In genomic region chr5:21573915-21574314, GRCh38 we compare ENCODE assay signal across 24 cellular contexts.
DNase-seq lines count a peak whose midpoint lies in the region; ATAC-seq and TF ChIP-seq lines count a peak whose summit lies in the region.
"Had no signal": no experiment of that assay in that cellular context is flagged by ENCODE, and none has a peak within 500 bp of the region (broad histone marks: within the 10 kb centered on the region; RNA-seq: fewer than 3 reads in every experiment).

No MANE protein-coding gene starts in this region.

- TF ChIP-seq CTCF in ovary (IDR thresholded peaks at IDR 0.05): no peak
- no peak for TF ChIP-seq CTCF in lower lobe of right lung (IDR thresholded peaks at IDR 0.05)

- H3K4me1 ChIP-seq in aorta (ENCODE audit: control insufficient read depth in 1 of 2, insufficient read depth in 2 of 2, low read length in 2 of 2) (no peaks in the 10 kb centered on the region), ovary (ENCODE audit: insufficient read depth) (no peaks in the 10 kb centered on the region), lower lobe of right lung (no peaks in the 10 kb centered on the region)
- H3K4me1 ChIP-seq: HAP-1, left lung, parathyroid adenoma, sigmoid colon, stomach, tibial nerve had no signal

- ATAC-seq in Right ventricle myocardium superior (ENCODE audit: poor library complexity): peak; percentile 71
- peak; percentile 38 to 52 for ATAC-seq in left cardiac atrium
- ATAC-seq in aorta (ENCODE audit: low FRiP score): peak; percentile 33
- ATAC-seq in HG03442 (IDR thresholded peaks at IDR 0.05; ENCODE audit: unreplicated experiment): no peak
- no peak for ATAC-seq in lower lobe of right lung

- no peak overlapping the region for H3K4me3 ChIP-seq in aorta (ENCODE audit: low read length in 2 of 2)
- H3K4me3 ChIP-seq in ovary: no peak overlapping the region
- H3K4me3 ChIP-seq in lower lobe of right lung: no peak overlapping the region
- H3K4me3 ChIP-seq: HAP-1, hepatocyte, left lung, sigmoid colon, stomach, tibial nerve had no signal

- TF ChIP-seq POLR2A in ovary (IDR thresholded peaks at IDR 0.05): no peak

- no peaks in the 10 kb centered on the region for H3K9me3 ChIP-seq in aorta (ENCODE audit: control insufficient read depth, low read length)
- no peaks in the 10 kb centered on the region for H3K9me3 ChIP-seq in ovary
- H3K9me3 ChIP-seq in lower lobe of right lung: no peaks in the 10 kb centered on the region
- H3K9me3 ChIP-seq: HAP-1, left lung, sigmoid colon, stomach, tibial nerve had no signal

- intact Hi-C loops in Right ventricle myocardium superior (cut with DNase I) (no loop called here), cardiac septum (cut with DNase I) (no loop called here), left cardiac atrium (cut with DNase I) (no loop called here), aorta (cut with DNase I) (no loop called here), ovary (cut with DNase I) (no loop called here), lower lobe of right lung (cut with DNase I) (no loop called here)

- no peak for DNase-seq in Right ventricle myocardium superior
- DNase-seq in cardiac septum (ENCODE audit: low spot score): no peak
- DNase-seq in NCI-H2171 (lab: John Stamatoyannopoulos, UW): peak; percentile 9
- no peak for DNase-seq in left cardiac atrium
- DNase-seq in aorta: no peak
- DNase-seq in ovary: no peak
- DNase-seq in lower lobe of right lung: no peak
- DNase-seq: activated B cell treated with CpG ODN at 0.5 μM for 24 hours; activated CD4-positive, alpha-beta T cell treated with anti-CD3 and anti-CD28 coated beads, Interleukin-2, amount 50 U/mL, for 4 hours; activated effector memory CD4-positive, alpha-beta T cell treated with Interleukin-2 at 50 U/mL for 16 hours; activated naive CD8-positive, alpha-beta T cell treated with anti-CD3 and anti-CD28 coated beads, Interleukin-2, amount 10 ng/mL, durations not matched to agents 7 days and 5 days; KG1; left lung; NCI-H524 treated with DMSO at 0.1 percent for 48 hours; sigmoid colon; stomach; SW 1271; T1000 had no signal

- no peak for TF ChIP-seq EP300 in ovary (IDR thresholded peaks at IDR 0.05)

- H3K27me3 ChIP-seq in aorta (ENCODE audit: control insufficient read depth in 1 of 2, insufficient read depth in 2 of 2, low read length in 1 of 2) (no peaks in the 10 kb centered on the region), ovary (no peaks in the 10 kb centered on the region), lower lobe of right lung (ENCODE audit: low read depth) (no peaks in the 10 kb centered on the region)
- H3K27me3 ChIP-seq: hepatocyte, left lung, sigmoid colon, stomach, tibial nerve had no signal

- WGBS in aorta, 2 donors: 6 to 14% methylated on average over 1 of the region's 1 CpG
- WGBS in ovary, 3 donors: 26 to 35% (median 28%) methylated on average over 1 of the region's 1 CpG

- no peak overlapping the region for H3K27ac ChIP-seq in aorta (ENCODE audit: low read depth in 1 of 2, low read length in 2 of 2)
- no peak overlapping the region for H3K27ac ChIP-seq in ovary
- H3K27ac ChIP-seq in lower lobe of right lung: no peak overlapping the region
- H3K27ac ChIP-seq: epithelial cell of prostate, hepatocyte, left lung, parathyroid adenoma, sigmoid colon, stomach, tibial nerve had no signal

- H3K36me3 ChIP-seq in aorta (ENCODE audit: control insufficient read depth in 1 of 2, insufficient read depth in 2 of 2, low read length in 1 of 2) (no peaks in the 10 kb centered on the region), ovary (no peaks in the 10 kb centered on the region), lower lobe of right lung (no peaks in the 10 kb centered on the region)
- H3K36me3 ChIP-seq: HAP-1, left lung, sigmoid colon, stomach, tibial nerve had no signal

Comparison
In these comparisons a context has a peak if more than half of its experiments do, and no peak if none do; other contexts are left out.
1. ATAC-seq: peak in Right ventricle myocardium superior (single experiment), left cardiac atrium (2 of 2) and aorta (single experiment); none in HG03442 (single experiment) and lower lobe of right lung (0 of 2).